Comparison of ENCODE assay signal across 1 cellular context in the genomic region with DNA sequence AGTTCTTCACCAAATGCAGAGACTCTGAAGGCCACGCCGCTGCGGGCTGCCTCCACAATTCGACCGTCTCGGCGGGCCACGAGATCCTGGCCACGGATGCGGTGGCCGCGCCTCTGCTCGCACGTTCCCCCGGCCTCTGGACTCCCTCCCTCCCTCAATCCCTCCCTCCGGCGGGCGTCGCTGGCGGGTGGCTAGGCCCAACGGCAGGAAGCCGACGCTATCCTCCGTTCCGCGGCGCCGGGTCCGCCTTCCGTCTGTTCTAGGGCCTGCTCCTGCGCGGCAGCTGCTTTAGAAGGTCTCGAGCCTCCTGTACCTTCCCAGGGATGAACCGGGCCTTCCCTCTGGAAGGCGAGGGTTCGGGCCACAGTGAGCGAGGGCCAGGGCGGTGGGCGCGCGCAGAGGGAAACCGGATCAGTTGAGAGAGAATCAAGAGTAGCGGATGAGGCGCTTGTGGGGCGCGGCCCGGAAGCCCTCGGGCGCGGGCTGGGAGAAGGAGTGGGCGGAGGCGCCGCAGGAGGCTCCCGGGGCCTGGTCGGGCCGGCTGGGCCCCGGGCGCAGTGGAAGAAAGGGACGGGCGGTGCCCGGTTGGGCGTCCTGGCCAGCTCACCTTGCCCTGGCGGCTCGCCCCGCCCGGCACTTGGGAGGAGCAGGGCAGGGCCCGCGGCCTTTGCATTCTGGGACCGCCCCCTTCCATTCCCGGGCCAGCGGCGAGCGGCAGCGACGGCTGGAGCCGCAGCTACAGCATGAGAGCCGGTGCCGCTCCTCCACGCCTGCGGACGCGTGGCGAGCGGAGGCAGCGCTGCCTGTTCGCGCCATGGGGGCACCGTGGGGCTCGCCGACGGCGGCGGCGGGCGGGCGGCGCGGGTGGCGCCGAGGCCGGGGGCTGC.
TF ChIP-seq lines count a peak whose summit lies in the region.

A gene with protein sequence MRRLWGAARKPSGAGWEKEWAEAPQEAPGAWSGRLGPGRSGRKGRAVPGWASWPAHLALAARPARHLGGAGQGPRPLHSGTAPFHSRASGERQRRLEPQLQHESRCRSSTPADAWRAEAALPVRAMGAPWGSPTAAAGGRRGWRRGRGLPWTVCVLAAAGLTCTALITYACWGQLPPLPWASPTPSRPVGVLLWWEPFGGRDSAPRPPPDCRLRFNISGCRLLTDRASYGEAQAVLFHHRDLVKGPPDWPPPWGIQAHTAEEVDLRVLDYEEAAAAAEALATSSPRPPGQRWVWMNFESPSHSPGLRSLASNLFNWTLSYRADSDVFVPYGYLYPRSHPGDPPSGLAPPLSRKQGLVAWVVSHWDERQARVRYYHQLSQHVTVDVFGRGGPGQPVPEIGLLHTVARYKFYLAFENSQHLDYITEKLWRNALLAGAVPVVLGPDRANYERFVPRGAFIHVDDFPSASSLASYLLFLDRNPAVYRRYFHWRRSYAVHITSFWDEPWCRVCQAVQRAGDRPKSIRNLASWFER (plus strand): TSS at position 227 of the 887 bp plus-strand sequence. CDS start 213 bp downstream, at position 440.

TF ChIP-seq in HepG2, 621 proteins besides CTCF, POLR2A, EP300 and RAD21 (continued from another document):
- TF ChIP-seq, protein P1, sequence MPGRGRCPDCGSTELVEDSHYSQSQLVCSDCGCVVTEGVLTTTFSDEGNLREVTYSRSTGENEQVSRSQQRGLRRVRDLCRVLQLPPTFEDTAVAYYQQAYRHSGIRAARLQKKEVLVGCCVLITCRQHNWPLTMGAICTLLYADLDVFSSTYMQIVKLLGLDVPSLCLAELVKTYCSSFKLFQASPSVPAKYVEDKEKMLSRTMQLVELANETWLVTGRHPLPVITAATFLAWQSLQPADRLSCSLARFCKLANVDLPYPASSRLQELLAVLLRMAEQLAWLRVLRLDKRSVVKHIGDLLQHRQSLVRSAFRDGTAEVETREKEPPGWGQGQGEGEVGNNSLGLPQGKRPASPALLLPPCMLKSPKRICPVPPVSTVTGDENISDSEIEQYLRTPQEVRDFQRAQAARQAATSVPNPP (CRISPR knock-in tag; IDR thresholded peaks at IDR 0.05) = 0 out of 2 replicates have a peak, but pooled peaks have one; percentile 27
- TF ChIP-seq TCF7 (IDR thresholded peaks at IDR 0.05; ENCODE audit: low read depth) (no peak), ZFP1 (CRISPR knock-in tag; IDR thresholded peaks at IDR 0.05) (no peak), SMAD9 (CRISPR knock-in tag; IDR thresholded peaks at IDR 0.05) (no peak), HNRNPLL (IDR thresholded peaks at IDR 0.05; ENCODE audit: low read depth, low read length, poor library complexity, severe bottlenecking) (peak; percentile 67), NR2C2 (CRISPR knock-in tag; IDR thresholded peaks at IDR 0.05; ENCODE audit: borderline replicate concordance) (no peak), THRA (CRISPR knock-in tag; IDR thresholded peaks at IDR 0.05; ENCODE audit: borderline replicate concordance) (no peak), CBX2 (IDR thresholded peaks at IDR 0.05; ENCODE audit: low read depth, low read length) (no peak), CBX2 (CRISPR knock-in tag; IDR thresholded peaks at IDR 0.05; ENCODE audit: low read depth) (no peak; the same call in 1 of the 2 replicates), TRIM24 (CRISPR knock-in tag; IDR thresholded peaks at IDR 0.05) (no peak), ZSCAN22 (CRISPR knock-in tag; IDR thresholded peaks at IDR 0.05) (no peak), ARNT (IDR thresholded peaks at IDR 0.05) (no peak), MATR3 (CRISPR knock-in tag; IDR thresholded peaks at IDR 0.05) (no peak), ZNF737 (CRISPR knock-in tag; IDR thresholded peaks at IDR 0.05; ENCODE audit: borderline replicate concordance) (no peak), RCOR2 (CRISPR knock-in tag; IDR thresholded peaks at IDR 0.05) (no peak), ELK4 (CRISPR knock-in tag; IDR thresholded peaks at IDR 0.05; ENCODE audit: borderline replicate concordance) (no peak), MAZ (IDR thresholded peaks at IDR 0.05; ENCODE audit: borderline replicate concordance, low read depth, low read length) (no peak), MAZ (CRISPR knock-in tag; IDR thresholded peaks at IDR 0.05; ENCODE audit: low read depth) (no peak), ZFP82 (CRISPR knock-in tag; IDR thresholded peaks at IDR 0.05; ENCODE audit: borderline replicate concordance) (no peak), ZMYM3 (CRISPR knock-in tag; IDR thresholded peaks at IDR 0.05) (no peak), ZFY (CRISPR knock-in tag; IDR thresholded peaks at IDR 0.05) (peak; percentile 95), ZNF564 (CRISPR knock-in tag; IDR thresholded peaks at IDR 0.05) (no peak), HNRNPK (IDR thresholded peaks at IDR 0.05; ENCODE audit: low read depth, low read length, poor library complexity, severe bottlenecking) (peak; percentile 16)
- TF ChIP-seq, protein P2, sequence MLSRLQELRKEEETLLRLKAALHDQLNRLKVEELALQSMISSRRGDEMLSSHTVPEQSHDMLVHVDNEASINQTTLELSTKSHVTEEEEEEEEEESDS (CRISPR knock-in tag; IDR thresholded peaks at IDR 0.05; ENCODE audit: borderline replicate concordance) = no peak
- TF ChIP-seq, protein P3, sequence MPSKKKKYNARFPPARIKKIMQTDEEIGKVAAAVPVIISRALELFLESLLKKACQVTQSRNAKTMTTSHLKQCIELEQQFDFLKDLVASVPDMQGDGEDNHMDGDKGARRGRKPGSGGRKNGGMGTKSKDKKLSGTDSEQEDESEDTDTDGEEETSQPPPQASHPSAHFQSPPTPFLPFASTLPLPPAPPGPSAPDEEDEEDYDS (CRISPR knock-in tag; IDR thresholded peaks at IDR 0.05) = no peak
